8 cellular contexts compared by ENCODE assay signal in the genomic region with DNA sequence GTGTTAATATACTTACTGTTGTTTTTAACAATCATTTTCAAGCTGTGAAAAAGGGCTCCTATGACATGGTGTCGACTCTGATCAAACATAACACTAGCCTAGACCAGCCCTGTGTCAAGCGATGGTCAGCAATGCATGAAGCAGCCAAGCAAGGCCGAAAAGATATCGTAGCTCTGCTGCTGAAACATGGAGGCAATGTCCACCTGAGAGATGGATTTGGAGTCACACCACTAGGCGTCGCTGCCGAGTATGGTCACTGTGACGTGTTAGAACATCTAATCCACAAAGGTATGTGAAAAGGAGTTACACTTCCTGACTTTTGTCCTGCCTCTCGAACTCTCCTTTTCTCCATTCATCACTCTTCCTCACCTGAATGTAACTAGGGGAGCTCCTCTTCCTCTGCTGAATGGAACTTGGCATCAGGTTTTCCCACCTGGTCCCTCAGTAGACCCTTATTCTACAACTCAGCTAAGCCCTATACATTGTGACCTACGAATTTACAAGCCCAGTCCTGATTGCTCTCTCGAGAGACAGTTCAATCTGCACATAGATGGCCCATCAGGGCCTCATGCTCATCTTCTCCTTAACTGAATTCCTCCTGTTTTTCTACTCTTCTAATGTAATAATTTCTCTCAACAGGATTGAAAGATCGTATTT. TPM values are rescaled to one million over a fixed set of nuclear protein-coding genes. Genes with fewer than 3 reads are reported as not detected.
DNase-seq lines count a peak whose midpoint lies in the region; ATAC-seq, FAIRE-seq and TF ChIP-seq lines count a peak whose summit lies in the region.

No MANE protein-coding gene starts in this region.

- H3K9me3 ChIP-seq in A673 (ENCODE audit: low read depth, low read length, poor library complexity, severe bottlenecking) (no peaks in the 10 kb centered on the region), Panc1 (ENCODE audit: control insufficient read depth, insufficient read depth, low read depth, low read length) (no peaks in the 10 kb centered on the region), kidney (ENCODE audit: control insufficient read depth in 1 of 2, low read length in 2 of 2) (no peaks in the 10 kb centered on the region)

- TF ChIP-seq CTCF in A673 (conservative IDR thresholded peaks at IDR 0.05; ENCODE audit: low read depth, low read length) (peak; percentile 69), Panc1 (IDR thresholded peaks at IDR 0.05) (peak; percentile 70), kidney (IDR thresholded peaks at IDR 0.05; ENCODE audit: borderline replicate concordance, extremely low read depth, insufficient read depth) (peak; percentile 34)

- intact Hi-C loops in A673 (cut with micrococcal nuclease; ENCODE audit: unreplicated experiment) = loop anchor here (10.0 kb wide), 1 partner anchor 130 kb away; no protein-coding TSS in a partner anchor
- intact Hi-C loops in Panc1 (cut with micrococcal nuclease; ENCODE audit: unreplicated experiment) = no loop called here
- intact Hi-C loops in activated naive CD4-positive, alpha-beta T cell treated with anti-CD3 and anti-CD28 coated beads for 36 hours (cut with micrococcal nuclease) = loop anchor here (1.0 kb wide), 1 partner anchor 130 kb away; no protein-coding TSS in a partner anchor
- intact Hi-C loops in kidney (cut with DNase I) = no loop called here

- no peaks in the 10 kb centered on the region for H3K36me3 Mint-ChIP-seq in activated naive CD4-positive, alpha-beta T cell treated with anti-CD3 and anti-CD28 coated beads for 36 hours (ENCODE audit: low read depth)

- H3K36me3 ChIP-seq in A673 (ENCODE audit: insufficient read depth, low read length, poor library complexity, severe bottlenecking) = no peaks in the 10 kb centered on the region
- no peaks in the 10 kb centered on the region for H3K36me3 ChIP-seq in Panc1 (ENCODE audit: control insufficient read depth, insufficient read depth, low read length)
- no peaks in the 10 kb centered on the region for H3K36me3 ChIP-seq in kidney (ENCODE audit: control insufficient read depth in 1 of 2, insufficient read depth in 2 of 2, low read length in 2 of 2)

- in situ Hi-C loops in Panc1 (cut with HindIII; ENCODE audit: low pct_unique_long_range_greater_than_20kb, low sequenced_read_pairs) = no loop called here

- ATAC-seq in GM18867 (IDR thresholded peaks at IDR 0.05; ENCODE audit: unreplicated experiment) (peak; percentile 98), HG03039 (IDR thresholded peaks at IDR 0.05; ENCODE audit: unreplicated experiment) (peak; percentile 93), Panc1 (no peak)

- H3K4me3 ChIP-seq in A673 (ENCODE audit: low read depth, low read length, poor library complexity, severe bottlenecking) (no peak overlapping the region), Panc1 (ENCODE audit: low read depth in 2 of 2, low read length in 2 of 2) (no peak overlapping the region), kidney (ENCODE audit: low read length in 2 of 2) (no peak overlapping the region)

- POLR2A ChIA-PET in A673 (lab: Charles Lee; ENCODE audit: low non-redundant PET) (no interaction called here), Panc1 (lab: Charles Lee) (no interaction called here)

- DNase-seq in A673 (ENCODE audit: low spot score) (peak; percentile 42), Panc1 (ENCODE audit: low read depth, low spot score) (peak; percentile 28), kidney (no peak), NCI-H524 (lab: John Stamatoyannopoulos, UW) (no peak)
- DNase-seq in activated naive CD4-positive, alpha-beta T cell treated with anti-CD3 and anti-CD28 coated beads for 36 hours = peak; percentile 79
- peak; percentile 11 to 18 for DNase-seq in stimulated activated CD8-positive, alpha-beta memory T cell treated with anti-CD3 and anti-CD28 coated beads, Interleukin-4, amount 100 ng/mL, for 1 hour (ENCODE audit: low read depth in 2 of 2, low spot score in 1 of 2)

- no peak overlapping the region for H3K27ac Mint-ChIP-seq in activated naive CD4-positive, alpha-beta T cell treated with anti-CD3 and anti-CD28 coated beads for 36 hours

- CTCF ChIA-PET in A673 (lab: Charles Lee) (interaction anchor here (1.0 kb wide), 1 partner anchor 130 kb away, joined by 4 read pairs; no protein-coding TSS in a partner anchor), Panc1 (lab: Charles Lee) (no interaction called here)
- CTCF ChIA-PET in activated naive CD4-positive, alpha-beta T cell treated with anti-CD3 and anti-CD28 coated beads for 36 hours (lab: Charles Lee) = interaction anchor here (0.6 to 2.9 kb wide), 15 partner anchors 8 to 247 kb away, joined by 3 to 10 read pairs (median 4); no protein-coding TSS in a partner anchor

- BruUV-seq in A673 (replicated peaks; lab: Mats Ljungman, UMichigan) = no TSS peak
- no TSS peak for BruUV-seq in Panc1 (replicated peaks; lab: Mats Ljungman, UMichigan)

- H3K4me1 ChIP-seq in A673 (ENCODE audit: insufficient read depth, low read length, poor library complexity, severe bottlenecking) (no peaks in the 10 kb centered on the region), Panc1 (ENCODE audit: control insufficient read depth, insufficient read depth, low read length) (no peaks in the 10 kb centered on the region), kidney (ENCODE audit: control insufficient read depth in 1 of 2, insufficient read depth in 1 of 2, low read depth in 1 of 2, low read length in 2 of 2) (no peaks in the 10 kb centered on the region)

- H3K27me3 ChIP-seq in A673 (replicated peaks; ENCODE audit: insufficient read depth, low read depth, low read length, poor library complexity) (no peaks in the 10 kb centered on the region), Panc1 (ENCODE audit: control insufficient read depth, insufficient read depth, low read length) (no peaks in the 10 kb centered on the region)

- no peak for FAIRE-seq in kidney (lab: Jason Lieb, UNC)

- no peaks in the 10 kb centered on the region for H3K4me1 Mint-ChIP-seq in activated naive CD4-positive, alpha-beta T cell treated with anti-CD3 and anti-CD28 coated beads for 36 hours (ENCODE audit: low read depth)

- no peak overlapping the region for H3K9ac ChIP-seq in kidney (ENCODE audit: low read length in 2 of 2)

- H3K27me3 Mint-ChIP-seq in activated naive CD4-positive, alpha-beta T cell treated with anti-CD3 and anti-CD28 coated beads for 36 hours (ENCODE audit: low read depth) = no peaks in the 10 kb centered on the region

- H3K4me3 Mint-ChIP-seq in activated naive CD4-positive, alpha-beta T cell treated with anti-CD3 and anti-CD28 coated beads for 36 hours = no peak overlapping the region

- H3K9me3 Mint-ChIP-seq in activated naive CD4-positive, alpha-beta T cell treated with anti-CD3 and anti-CD28 coated beads for 36 hours = no peaks in the 10 kb centered on the region

- no peak overlapping the region for H3K27ac ChIP-seq in A673 (ENCODE audit: low read depth, low read length, poor library complexity, severe bottlenecking)
- no peak overlapping the region for H3K27ac ChIP-seq in Panc1 (ENCODE audit: low read length)
- no peak overlapping the region for H3K27ac ChIP-seq in kidney (ENCODE audit: low read depth in 2 of 2, low read length in 2 of 2)

RNA-seq across cellular contexts. Expression of gene ASB15, which starts 23.0 kb away (rescaled TPM):
- not detected in 2 replicates for total RNA-seq in A673 (2021)
- total RNA-seq in Panc1 (2021; ENCODE audit: unreplicated experiment) = not detected
- not detected for polyA plus RNA-seq in Panc1 (2012; ENCODE audit: insufficient read length)
- total RNA-seq in activated naive CD4-positive, alpha-beta T cell treated with anti-CD3 and anti-CD28 coated beads for 36 hours = not detected
- not detected for total RNA-seq in kidney
- 1.8 TPM for polyA plus RNA-seq in kidney (ENCODE audit: insufficient read depth, low read depth, low replicate concordance)

RNA-seq across cellular contexts. Expression of gene LMOD2, which starts 31.0 kb away (rescaled TPM):
- total RNA-seq in A673 (2021) = not detected in 2 replicates
- total RNA-seq in Panc1 (2021; ENCODE audit: unreplicated experiment) = not detected
- not detected for polyA plus RNA-seq in Panc1 (2012; ENCODE audit: insufficient read length)
- total RNA-seq in activated naive CD4-positive, alpha-beta T cell treated with anti-CD3 and anti-CD28 coated beads for 36 hours = not detected
- total RNA-seq in kidney = not detected
- not detected for polyA plus RNA-seq in kidney (ENCODE audit: insufficient read depth, low read depth, low replicate concordance)

Comparison
In these comparisons a context has a peak if more than half of its experiments do, and no peak if none do; other contexts are left out.
1. DNase-seq: peak in A673 (single experiment), Panc1 (single experiment), activated naive CD4-positive, alpha-beta T cell treated with anti-CD3 and anti-CD28 coated beads for 36 hours (single experiment) and stimulated activated CD8-positive, alpha-beta memory T cell treated with anti-CD3 and anti-CD28 coated beads, Interleukin-4, amount 100 ng/mL, for 1 hour (2 of 2); none in kidney (single experiment) and NCI-H524 (0 of 2).
2. intact Hi-C loops: an anchor here in A673 (10.0 kb wide) and activated naive CD4-positive, alpha-beta T cell treated with anti-CD3 and anti-CD28 coated beads for 36 hours (1.0 kb wide); none called in Panc1 and kidney.
3. Peak in every context shown above with its lines, with median percentiles within 50 percentile points of each other: CTCF ChIP-seq.